ENCODE assay signal across 8 cellular contexts in the genomic region with DNA sequence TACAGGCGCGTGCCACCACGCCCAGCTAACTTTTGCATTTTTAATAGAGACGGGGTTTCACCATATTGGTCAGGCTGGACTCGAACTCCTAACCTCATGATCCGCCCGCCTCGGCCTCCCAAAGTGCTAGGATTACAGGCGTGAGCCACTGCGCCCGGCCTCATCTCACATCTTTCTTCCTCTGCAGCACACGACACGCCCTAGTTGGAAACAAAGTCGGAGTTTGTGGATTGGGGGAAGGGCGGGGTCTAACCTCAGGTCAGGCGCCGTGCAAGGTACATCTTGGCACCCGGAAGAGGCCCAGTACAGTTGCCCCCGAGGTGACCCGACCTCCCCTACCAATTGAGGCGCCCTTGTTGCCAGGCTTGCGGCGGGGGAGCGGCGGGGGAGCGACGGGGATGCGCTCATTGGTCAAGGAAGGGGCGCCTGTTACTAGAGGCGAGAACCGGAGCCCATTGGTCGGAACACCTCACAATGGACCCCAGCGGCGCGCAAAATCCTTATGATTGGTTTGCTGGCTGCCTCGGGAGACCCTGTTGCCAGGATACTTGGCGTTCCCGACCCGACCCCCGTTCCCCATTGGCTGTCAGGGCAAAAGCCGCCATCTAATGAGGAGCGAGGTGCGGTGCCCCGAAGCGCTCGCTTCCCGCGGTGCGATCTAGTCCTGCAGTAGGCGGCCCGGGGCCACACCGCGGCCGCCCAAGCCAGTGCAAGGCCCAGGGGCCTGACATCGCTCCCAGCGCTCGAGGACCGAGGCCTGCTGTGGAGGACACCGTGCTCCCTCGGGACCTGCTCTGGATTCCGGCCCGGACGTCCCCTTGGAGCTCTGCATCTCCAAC. TPM values are rescaled to one million over a fixed set of nuclear protein-coding genes. Genes with fewer than 3 reads are reported as not detected.
DNase-seq lines count a peak whose midpoint lies in the region; ATAC-seq and FAIRE-seq lines count a peak whose summit lies in the region.

A gene with protein sequence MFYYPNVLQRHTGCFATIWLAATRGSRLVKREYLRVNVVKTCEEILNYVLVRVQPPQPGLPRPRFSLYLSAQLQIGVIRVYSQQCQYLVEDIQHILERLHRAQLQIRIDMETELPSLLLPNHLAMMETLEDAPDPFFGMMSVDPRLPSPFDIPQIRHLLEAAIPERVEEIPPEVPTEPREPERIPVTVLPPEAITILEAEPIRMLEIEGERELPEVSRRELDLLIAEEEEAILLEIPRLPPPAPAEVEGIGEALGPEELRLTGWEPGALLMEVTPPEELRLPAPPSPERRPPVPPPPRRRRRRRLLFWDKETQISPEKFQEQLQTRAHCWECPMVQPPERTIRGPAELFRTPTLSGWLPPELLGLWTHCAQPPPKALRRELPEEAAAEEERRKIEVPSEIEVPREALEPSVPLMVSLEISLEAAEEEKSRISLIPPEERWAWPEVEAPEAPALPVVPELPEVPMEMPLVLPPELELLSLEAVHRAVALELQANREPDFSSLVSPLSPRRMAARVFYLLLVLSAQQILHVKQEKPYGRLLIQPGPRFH (plus strand): TSS at position 659 of the 839 bp plus-strand sequence. CDS start 473 bp downstream, outside the sequence.

- peaks cover 45% of the 10 kb centered on the region for H3K36me3 Mint-ChIP-seq in T-helper 1 cell treated with Interleukin-12 subunit alpha and Interleukin-12 subunit beta and Interleukin-4 antibody, amounts not matched to agents 30 μg/mL and 1 μg/mL, for 36 hours (ENCODE audit: low read depth)

- intact Hi-C loops in sciatic nerve (cut with DNase I): no loop called here

- DNase-seq in GM19238 (ENCODE audit: insufficient read length, low spot score): peak; percentile 93
- DNase-seq in anterior cingulate cortex (lab: John Stamatoyannopoulos, UW): peak; percentile 63 to 98 (median 91)
- peak; percentile 97 for DNase-seq in iPS DF 19.7 (ENCODE audit: low read depth, low spot score)
- DNase-seq in sciatic nerve (ENCODE audit: low spot score): peak; percentile 89
- no peak for DNase-seq in UCSD-AML1 (lab: John Stamatoyannopoulos, UW; ENCODE audit: unreplicated experiment)
- no peak for DNase-seq in RCC 7860 (ENCODE audit: low spot score)

- H3K9me3 Mint-ChIP-seq in T-helper 1 cell treated with Interleukin-12 subunit alpha and Interleukin-12 subunit beta and Interleukin-4 antibody, amounts not matched to agents 30 μg/mL and 1 μg/mL, for 36 hours: no peaks in the 10 kb centered on the region

- H3K4me1 Mint-ChIP-seq in T-helper 1 cell treated with Interleukin-12 subunit alpha and Interleukin-12 subunit beta and Interleukin-4 antibody, amounts not matched to agents 30 μg/mL and 1 μg/mL, for 36 hours (ENCODE audit: low read depth): peaks cover 23% of the 10 kb centered on the region

- no peak for FAIRE-seq in RCC 7860 (lab: Jason Lieb, UNC)

- H3K4me3 Mint-ChIP-seq in T-helper 1 cell treated with Interleukin-12 subunit alpha and Interleukin-12 subunit beta and Interleukin-4 antibody, amounts not matched to agents 30 μg/mL and 1 μg/mL, for 36 hours: peak within 1 kb of the TSS; percentile 40

- H3K27me3 Mint-ChIP-seq in T-helper 1 cell treated with Interleukin-12 subunit alpha and Interleukin-12 subunit beta and Interleukin-4 antibody, amounts not matched to agents 30 μg/mL and 1 μg/mL, for 36 hours (ENCODE audit: low read depth): no peaks in the 10 kb centered on the region

- ATAC-seq in HG03378 (IDR thresholded peaks at IDR 0.05; ENCODE audit: unreplicated experiment): peak; percentile 75
- ATAC-seq in sciatic nerve: peak; percentile 95

- peak within 1 kb of the TSS; percentile 78 for H3K27ac Mint-ChIP-seq in T-helper 1 cell treated with Interleukin-12 subunit alpha and Interleukin-12 subunit beta and Interleukin-4 antibody, amounts not matched to agents 30 μg/mL and 1 μg/mL, for 36 hours

RNA-seq across cellular contexts. Expression of the gene that starts here (rescaled TPM):
- 20.9 TPM for total RNA-seq in sciatic nerve

Comparison
In these comparisons a context has a peak if more than half of its experiments do, and no peak if none do; other contexts are left out.
1. DNase-seq: peak in GM19238 (single experiment), anterior cingulate cortex (58 of 58), iPS DF 19.7 (single experiment) and sciatic nerve (single experiment); none in UCSD-AML1 (single experiment) and RCC 7860 (single experiment).